In genomic region chr18:58196164-58196563, GRCh38 we compare ENCODE assay signal across 12 cellular contexts.
DNase-seq lines count a peak whose midpoint lies in the region; ATAC-seq, FAIRE-seq and TF ChIP-seq lines count a peak whose summit lies in the region.
"Had no signal": no experiment of that assay in that cellular context is flagged by ENCODE, and none has a peak within 500 bp of the region (broad histone marks: within the 10 kb centered on the region; RNA-seq: fewer than 3 reads in every experiment).

No MANE protein-coding gene starts in this region.

- no peak for DNase-seq in activated naive CD4-positive, alpha-beta T cell treated with anti-CD3 and anti-CD28 coated beads, Interleukin-2, amount 10 ng/mL, durations not matched to agents 7 days and 5 days
- no peak for DNase-seq in activated naive CD4-positive, alpha-beta T cell treated with Interleukin-2 at 50 U/mL for 16 hours
- no peak for DNase-seq in activated naive CD8-positive, alpha-beta T cell treated with anti-CD3 and anti-CD28 coated beads, Interleukin-2, amount 50 U/mL, for 24 hours
- DNase-seq in kidney: no peak
- no peak for DNase-seq in transverse colon
- no peak for DNase-seq in effector CD8-positive, alpha-beta T cell (lab: John Stamatoyannopoulos, UW)
- DNase-seq in immature natural killer cell: no peak
- DNase-seq: NCI-H1436 treated with DMSO at 0.1 percent for 48 hours; stimulated activated naive CD4-positive, alpha-beta T cell had no signal

- H3K9me3 ChIP-seq in kidney (ENCODE audit: control insufficient read depth in 1 of 2, low read length in 2 of 2) (no peaks in the 10 kb centered on the region), transverse colon (no peaks in the 10 kb centered on the region)

- ATAC-seq in activated naive CD8-positive, alpha-beta T cell treated with anti-CD3 and anti-CD28 coated beads, Interleukin-2, amount 50 U/mL, for 24 hours: no peak
- no peak for ATAC-seq in HG03521 (IDR thresholded peaks at IDR 0.05; ENCODE audit: unreplicated experiment)

- CTCF ChIA-PET in activated naive CD4-positive, alpha-beta T cell treated with anti-CD3 and anti-CD28 coated beads, Interleukin-2, amount 10 ng/mL, durations not matched to agents 7 days and 5 days (lab: Charles Lee): no interaction called here

- H3K27ac ChIP-seq in kidney (ENCODE audit: low read depth in 2 of 2, low read length in 2 of 2): peak overlapping the region; percentile 79 to 83
- H3K27ac ChIP-seq in transverse colon: peak overlapping the region; percentile 70 to 82 (median 76)

- in situ Hi-C loops in transverse colon (cut with MboI; ENCODE audit: low pct_ligation_motif_present in 1 of 4, low pct_unique_long_range_greater_than_20kb in 1 of 4, low sequenced_read_pairs in 3 of 4): no loop called here

- no peak for FAIRE-seq in kidney (lab: Jason Lieb, UNC)
- FAIRE-seq: colon, small intestine had no signal

- no peak for TF ChIP-seq EP300 in transverse colon (IDR thresholded peaks at IDR 0.05; ENCODE audit: low read depth)

- no peaks in the 10 kb centered on the region for H3K36me3 Mint-ChIP-seq in activated naive CD4-positive, alpha-beta T cell treated with anti-CD3 and anti-CD28 coated beads, Interleukin-2, amount 10 ng/mL, durations not matched to agents 7 days and 5 days
- H3K36me3 Mint-ChIP-seq in activated naive CD8-positive, alpha-beta T cell treated with anti-CD3 and anti-CD28 coated beads, Interleukin-2, amount 50 U/mL, for 24 hours (ENCODE audit: low read depth): no peaks in the 10 kb centered on the region
- H3K36me3 Mint-ChIP-seq in immature natural killer cell: no peaks in the 10 kb centered on the region

- H3K4me3 ChIP-seq in kidney (ENCODE audit: low read length in 2 of 2) (peak overlapping the region; percentile 59 to 66), transverse colon (peak overlapping the region in 2 of 4 donors; percentile 26 to 41)

- H3K4me1 ChIP-seq in kidney (ENCODE audit: control insufficient read depth in 1 of 2, insufficient read depth in 1 of 2, low read depth in 1 of 2, low read length in 2 of 2) (peaks cover 5 to 10% of the 10 kb centered on the region in 2 donors), transverse colon (peaks cover 6 to 43% (median 30%) of the 10 kb centered on the region in 4 donors)

- H3K27me3 ChIP-seq in transverse colon: no peaks in the 10 kb centered on the region

- peaks cover 19% of the 10 kb centered on the region for H3K4me1 Mint-ChIP-seq in activated naive CD4-positive, alpha-beta T cell treated with anti-CD3 and anti-CD28 coated beads, Interleukin-2, amount 10 ng/mL, durations not matched to agents 7 days and 5 days
- peaks cover 17% of the 10 kb centered on the region for H3K4me1 Mint-ChIP-seq in activated naive CD8-positive, alpha-beta T cell treated with anti-CD3 and anti-CD28 coated beads, Interleukin-2, amount 50 U/mL, for 24 hours
- peaks cover 1 to 15% of the 10 kb centered on the region in 2 donors for H3K4me1 Mint-ChIP-seq in immature natural killer cell

- no peaks in the 10 kb centered on the region for H3K9me3 Mint-ChIP-seq in activated naive CD4-positive, alpha-beta T cell treated with anti-CD3 and anti-CD28 coated beads, Interleukin-2, amount 10 ng/mL, durations not matched to agents 7 days and 5 days
- no peaks in the 10 kb centered on the region for H3K9me3 Mint-ChIP-seq in activated naive CD8-positive, alpha-beta T cell treated with anti-CD3 and anti-CD28 coated beads, Interleukin-2, amount 50 U/mL, for 24 hours
- no peaks in the 10 kb centered on the region for H3K9me3 Mint-ChIP-seq in immature natural killer cell

- intact Hi-C loops in kidney (cut with DNase I) (no loop called here), transverse colon (cut with DNase I; ENCODE audit: low total_unique reads) (loop anchor here (5.0 kb wide), 1 partner anchor 126 kb away; no protein-coding TSS in a partner anchor)

- no peak for TF ChIP-seq POLR2A in transverse colon (IDR thresholded peaks at IDR 0.05)

- 50 to 60% methylated on average over 3 of the region's 3 CpGs for WGBS in transverse colon (ENCODE audit: low coverage in 1 of 2), 2 donors

- peaks cover 25% of the 10 kb centered on the region for H3K27me3 Mint-ChIP-seq in activated naive CD4-positive, alpha-beta T cell treated with anti-CD3 and anti-CD28 coated beads, Interleukin-2, amount 10 ng/mL, durations not matched to agents 7 days and 5 days
- no peaks in the 10 kb centered on the region for H3K27me3 Mint-ChIP-seq in activated naive CD8-positive, alpha-beta T cell treated with anti-CD3 and anti-CD28 coated beads, Interleukin-2, amount 50 U/mL, for 24 hours
- peaks cover 2 to 6% (median 5%) of the 10 kb centered on the region in 3 donors for H3K27me3 Mint-ChIP-seq in immature natural killer cell (ENCODE audit: low read depth in 3 of 3)

- no peak overlapping the region for H3K27ac Mint-ChIP-seq in activated naive CD4-positive, alpha-beta T cell treated with anti-CD3 and anti-CD28 coated beads, Interleukin-2, amount 10 ng/mL, durations not matched to agents 7 days and 5 days
- H3K27ac Mint-ChIP-seq in activated naive CD8-positive, alpha-beta T cell treated with anti-CD3 and anti-CD28 coated beads, Interleukin-2, amount 50 U/mL, for 24 hours: peak overlapping the region; percentile 28
- H3K27ac Mint-ChIP-seq in immature natural killer cell: no peak overlapping the region

- peak overlapping the region; percentile 75 for H3K4me3 Mint-ChIP-seq in activated naive CD4-positive, alpha-beta T cell treated with anti-CD3 and anti-CD28 coated beads, Interleukin-2, amount 10 ng/mL, durations not matched to agents 7 days and 5 days
- H3K4me3 Mint-ChIP-seq in activated naive CD8-positive, alpha-beta T cell treated with anti-CD3 and anti-CD28 coated beads, Interleukin-2, amount 50 U/mL, for 24 hours: peak overlapping the region; percentile 79
- H3K4me3 Mint-ChIP-seq in immature natural killer cell: peak overlapping the region in 2 of 5 donors; percentile 27 to 31

- TF ChIP-seq CTCF in kidney (IDR thresholded peaks at IDR 0.05; ENCODE audit: borderline replicate concordance, extremely low read depth, insufficient read depth) (no peak), transverse colon (IDR thresholded peaks at IDR 0.05) (no peak)

- peak overlapping the region in 1 of 2 donors; percentile 84 for H3K9ac ChIP-seq in kidney (ENCODE audit: low read length in 2 of 2)

- H3K36me3 ChIP-seq in kidney (ENCODE audit: control insufficient read depth in 1 of 2, insufficient read depth in 2 of 2, low read length in 2 of 2) (no peaks in the 10 kb centered on the region), transverse colon (no peaks in the 10 kb centered on the region)
